ENCODE assay signal across 9 cellular contexts in the genomic region with DNA sequence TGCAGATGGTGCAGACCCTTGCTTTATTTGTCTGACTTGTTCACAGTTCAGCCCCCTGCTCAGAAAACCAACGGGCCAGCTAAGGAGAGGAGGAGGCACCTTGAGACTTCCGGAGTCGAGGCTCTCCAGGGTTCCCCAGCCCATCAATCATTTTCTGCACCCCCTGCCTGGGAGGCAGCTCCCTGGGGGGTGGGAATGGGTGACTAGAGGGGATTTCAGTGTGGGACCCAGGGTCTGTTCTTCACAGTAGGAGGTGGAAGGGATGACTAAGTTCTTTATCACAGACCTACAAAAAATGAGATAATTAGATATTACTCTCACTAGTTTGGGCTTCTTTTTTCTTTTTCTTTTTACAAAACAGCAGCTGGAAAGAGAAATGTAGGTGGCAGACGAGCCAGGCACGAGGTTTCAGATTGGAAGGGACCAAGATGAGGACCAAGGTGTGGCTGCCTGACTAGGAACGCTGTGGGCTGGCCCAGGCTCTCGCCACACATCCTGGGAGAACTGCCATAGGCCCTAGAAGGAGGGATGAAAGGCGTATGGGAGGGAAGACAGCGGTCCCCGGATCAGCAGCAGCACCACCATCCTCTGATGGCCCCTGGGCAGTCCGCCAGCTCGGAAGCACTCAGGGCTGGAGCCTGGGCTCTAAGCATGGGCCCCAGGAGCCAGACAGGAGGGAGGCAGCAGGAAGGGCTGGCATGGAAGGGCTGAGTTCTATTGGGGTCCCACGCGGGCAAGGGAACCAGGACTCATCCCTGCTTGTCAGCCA. TPM values are rescaled to one million over a fixed set of nuclear protein-coding genes. Genes with fewer than 3 reads are reported as not detected.
DNase-seq lines count a peak whose midpoint lies in the region; ATAC-seq and TF ChIP-seq lines count a peak whose summit lies in the region.
"Had no signal": no experiment of that assay in that cellular context is flagged by ENCODE, and none has a peak within 500 bp of the region (broad histone marks: within the 10 kb centered on the region; RNA-seq: fewer than 3 reads in every experiment).

No MANE protein-coding gene starts in this region.

- TF ChIP-seq CTCF in A673 (conservative IDR thresholded peaks at IDR 0.05; ENCODE audit: low read depth, low read length), result no peak
- no peak for TF ChIP-seq CTCF in body of pancreas (IDR thresholded peaks at IDR 0.05)
- no peak for TF ChIP-seq CTCF in mesothelial cell of epicardium (IDR thresholded peaks at IDR 0.05; ENCODE audit: unreplicated experiment)

- peak overlapping the region; percentile 80 for H3K27ac Mint-ChIP-seq in mesothelial cell of epicardium

- H3K27ac ChIP-seq in A673 (ENCODE audit: low read depth, low read length, poor library complexity, severe bottlenecking), result peak overlapping the region; percentile 32
- peak overlapping the region; percentile 94 to 99 (median 98) for H3K27ac ChIP-seq in body of pancreas

- POLR2A ChIA-PET in A673 (lab: Charles Lee; ENCODE audit: low non-redundant PET), result interaction anchor here (0.7 kb wide), 1 partner anchor 24 kb away, joined by 3 read pairs; no protein-coding TSS in a partner anchor

- BruUV-seq in A673 (replicated peaks; lab: Mats Ljungman, UMichigan), result TSS peak; percentile 67

- H3K4me3 ChIP-seq in A673 (ENCODE audit: low read depth, low read length, poor library complexity, severe bottlenecking) (no peak overlapping the region), body of pancreas (no peak overlapping the region)

- no peak for TF ChIP-seq POLR2A in body of pancreas (IDR thresholded peaks at IDR 0.05)

- H3K4me1 ChIP-seq in A673 (ENCODE audit: insufficient read depth, low read length, poor library complexity, severe bottlenecking) (peaks cover 19% of the 10 kb centered on the region), body of pancreas (peaks cover 55% of the 10 kb centered on the region)

- no peaks in the 10 kb centered on the region for H3K9me3 Mint-ChIP-seq in mesothelial cell of epicardium

- 62 to 83% methylated on average over 5 to 14 of the region's 14 CpGs for WGBS in body of pancreas, 2 donors

- H3K27me3 Mint-ChIP-seq in mesothelial cell of epicardium (ENCODE audit: low read depth), result no peaks in the 10 kb centered on the region

- CTCF ChIA-PET in A673 (lab: Charles Lee), result interaction anchor here (0.5 kb wide), 1 partner anchor 289 kb away, joined by 3 read pairs; no protein-coding TSS in a partner anchor

- DNase-seq in A673 (ENCODE audit: low spot score), result peak; percentile 83
- DNase-seq in LHCN-M2 (ENCODE audit: low read depth), result peak; percentile 51
- peak in 2 of 4 donors; percentile 24 to 47 for DNase-seq in body of pancreas
- no peak for DNase-seq in mesothelial cell of epicardium (ENCODE audit: low spot score in 2 of 2, unreplicated experiment in 2 of 2)
- DNase-seq in KBM-7, result no peak
- DNase-seq in NCI-H82 treated with DMSO at 0.1 percent for 48 hours (lab: John Stamatoyannopoulos, UW; ENCODE audit: unreplicated experiment), result no peak
- DNase-seq in NCI-H1694 (lab: John Stamatoyannopoulos, UW), result no peak
- DNase-seq in inferior parietal cortex (ENCODE audit: extremely low spot score), result no peak
- DNase-seq: NCI-H2227 treated with DMSO at 0.1 percent for 48 hours had no signal

- peaks cover 8% of the 10 kb centered on the region for H3K4me1 Mint-ChIP-seq in mesothelial cell of epicardium

- H3K4me3 Mint-ChIP-seq in mesothelial cell of epicardium, result no peak overlapping the region

- H3K36me3 Mint-ChIP-seq in mesothelial cell of epicardium, result peaks cover 4% of the 10 kb centered on the region

- in situ Hi-C loops in KBM-7 (cut with MboI; ENCODE audit: low pct_unique_long_range_greater_than_20kb, low sequenced_read_pairs), result loop anchor here (10.0 kb wide), 1 partner anchor 162 kb away; no protein-coding TSS in a partner anchor

- intact Hi-C loops in A673 (cut with micrococcal nuclease; ENCODE audit: unreplicated experiment) (no loop called here), body of pancreas (cut with DNase I) (no loop called here)

- H3K36me3 ChIP-seq in A673 (ENCODE audit: insufficient read depth, low read length, poor library complexity, severe bottlenecking) (peaks cover 5% of the 10 kb centered on the region), body of pancreas (replicated peaks in 1 of 2; ENCODE audit: insufficient read depth in 1 of 2, low read depth in 2 of 2) (no peaks in the 10 kb centered on the region)

- no peak for ATAC-seq in body of pancreas

- H3K9me3 ChIP-seq in A673 (ENCODE audit: low read depth, low read length, poor library complexity, severe bottlenecking), result no peaks in the 10 kb centered on the region
- no peaks in the 10 kb centered on the region for H3K9me3 ChIP-seq in body of pancreas

- no peaks in the 10 kb centered on the region for H3K27me3 ChIP-seq in A673 (replicated peaks; ENCODE audit: insufficient read depth, low read depth, low read length, poor library complexity)
- no peaks in the 10 kb centered on the region for H3K27me3 ChIP-seq in body of pancreas

RNA-seq across cellular contexts. Expression of gene TXN2, which starts 14.2 kb away (rescaled TPM):
- 85.4 and 88.4 TPM in 2 replicates for total RNA-seq in A673 (2021)
- total RNA-seq in LHCN-M2 (2014; rRNA removed), result 34.4 and 38.9 TPM in 2 replicates
- 129 TPM for polyA plus RNA-seq in LHCN-M2 (2012)
- 10 to 100 TPM; 27.0 to 44.5 TPM for total RNA-seq in body of pancreas
- 54.9 to 64.1 TPM (median 59.1 TPM) in 3 replicates for total RNA-seq in mesothelial cell of epicardium

RNA-seq across cellular contexts. Expression of gene FOXRED2, which starts 39.6 kb away (rescaled TPM):
- total RNA-seq in A673 (2021) (53.8 and 60.4 TPM in 2 replicates), LHCN-M2 (2014; rRNA removed) (14.8 and 19.5 TPM in 2 replicates), body of pancreas (1 to 10 TPM; 2.0 to 4.9 TPM), mesothelial cell of epicardium (39.8 to 43.9 TPM (median 39.9 TPM) in 3 replicates)
- 12.6 TPM for polyA plus RNA-seq in LHCN-M2 (2012)

Comparison
In these comparisons a context has a peak if more than half of its experiments do, and no peak if none do; other contexts are left out.
1. DNase-seq: peak in A673 (single experiment) and LHCN-M2 (single experiment); none in mesothelial cell of epicardium (0 of 2), KBM-7 (single experiment), NCI-H82 treated with DMSO at 0.1 percent for 48 hours (single experiment), NCI-H1694 (single experiment) and inferior parietal cortex (single experiment).